ENCODE assay signal across 10 cellular contexts in genomic region chr2:237299897-237300296, GRCh38.
A peak's percentile ranks its signal among the peaks of the same experiment; 100 is the strongest.
DNase-seq lines count a peak whose midpoint lies in the region; ATAC-seq and TF ChIP-seq lines count a peak whose summit lies in the region.
"Had no signal": no experiment of that assay in that cellular context is flagged by ENCODE, and none has a peak within 500 bp of the region (broad histone marks: within the 10 kb centered on the region; RNA-seq: fewer than 3 reads in every experiment).

No MANE protein-coding gene starts in this region.

- H3K9me3 ChIP-seq in uterus: no peaks in the 10 kb centered on the region
- H3K9me3 ChIP-seq in tibial nerve: peaks cover 0 to 7% (median 0%) of the 10 kb centered on the region in 4 donors
- no peaks in the 10 kb centered on the region for H3K9me3 ChIP-seq in ascending aorta
- H3K9me3 ChIP-seq: neutrophil had no signal

- TF ChIP-seq EP300 in tibial nerve (IDR thresholded peaks at IDR 0.05): no peak

- DNase-seq in HFF-Myc (ENCODE audit: extremely low read depth, low read depth) (peak; percentile 96), glomerular visceral epithelial cell (ENCODE audit: extremely low spot score) (peak; percentile 97), uterus (no peak), tibial nerve (ENCODE audit: low spot score in 2 of 2) (no peak), D341Med (ENCODE audit: low spot score) (no peak), ascending aorta (ENCODE audit: low spot score in 2 of 2) (no peak)
- DNase-seq: central memory CD4-positive, alpha-beta T cell; NCI-H1105 treated with DMSO at 0.1 percent for 48 hours had no signal

- H3K36me3 ChIP-seq in uterus (no peaks in the 10 kb centered on the region), tibial nerve (no peaks in the 10 kb centered on the region), ascending aorta (no peaks in the 10 kb centered on the region)
- H3K36me3 ChIP-seq: neutrophil had no signal

- TF ChIP-seq POLR2A in uterus (IDR thresholded peaks at IDR 0.05) (no peak), tibial nerve (IDR thresholded peaks at IDR 0.05) (no peak)

- H3K4me3 ChIP-seq in HFF-Myc (replicated peaks; ENCODE audit: low read depth, low read length) (no peak overlapping the region), uterus (no peak overlapping the region), tibial nerve (no peak overlapping the region), ascending aorta (no peak overlapping the region)

- peak; percentile 79 for ATAC-seq in SK-N-SH treated with all-trans-retinoic acid at 6 μM for 48 hours

- WGBS in tibial nerve, 2 donors: 72 to 94% methylated on average over 3 of the region's 3 CpGs

- peaks cover 13 to 16% of the 10 kb centered on the region in 2 donors for H3K4me1 ChIP-seq in uterus
- H3K4me1 ChIP-seq in tibial nerve: peaks cover 0 to 28% (median 0%) of the 10 kb centered on the region in 4 donors
- peaks cover 0 to 11% of the 10 kb centered on the region in 2 donors for H3K4me1 ChIP-seq in ascending aorta

- peak overlapping the region; percentile 84 for H3K27ac ChIP-seq in uterus
- H3K27ac ChIP-seq in tibial nerve: no peak overlapping the region
- no peak overlapping the region for H3K27ac ChIP-seq in ascending aorta
- H3K27ac ChIP-seq: neutrophil had no signal

- TF ChIP-seq CTCF in HFF-Myc (IDR thresholded peaks at IDR 0.05; ENCODE audit: low read depth, low read length, missing control alignments) (no peak), uterus (IDR thresholded peaks at IDR 0.05) (no peak), tibial nerve (IDR thresholded peaks at IDR 0.05) (no peak), ascending aorta (IDR thresholded peaks at IDR 0.05) (no peak)

- H3K27me3 ChIP-seq in uterus (no peaks in the 10 kb centered on the region), tibial nerve (no peaks in the 10 kb centered on the region), ascending aorta (no peaks in the 10 kb centered on the region)

- intact Hi-C loops in uterus (cut with DNase I; ENCODE audit: low total_unique reads) (no loop called here), ascending aorta (cut with DNase I) (no loop called here)

TF ChIP-seq in SK-N-SH treated with all-trans-retinoic acid at 6 μM for 48 hours, 23 proteins besides CTCF, POLR2A, EP300 and RAD21:
- TF ChIP-seq CSDC2 (CRISPR knock-in tag; IDR thresholded peaks at IDR 0.05) (no peak), ZFP30 (CRISPR knock-in tag; IDR thresholded peaks at IDR 0.05) (no peak), OSR1 (CRISPR knock-in tag; IDR thresholded peaks at IDR 0.05) (no peak), BACH2 (CRISPR knock-in tag; IDR thresholded peaks at IDR 0.05; ENCODE audit: borderline replicate concordance) (no peak), ZNF8 (CRISPR knock-in tag; IDR thresholded peaks at IDR 0.05) (no peak), TOX (CRISPR knock-in tag; IDR thresholded peaks at IDR 0.05; ENCODE audit: borderline replicate concordance) (no peak), TSHZ2 (CRISPR knock-in tag; IDR thresholded peaks at IDR 0.05) (no peak), ESRRG (CRISPR knock-in tag; IDR thresholded peaks at IDR 0.05) (no peak)

Comparison
In these comparisons a context has a peak if more than half of its experiments do, and no peak if none do; other contexts are left out.
1. DNase-seq: peak in HFF-Myc (single experiment) and glomerular visceral epithelial cell (single experiment); none in uterus (0 of 2), tibial nerve (0 of 2), D341Med (single experiment) and ascending aorta (0 of 2).
2. H3K27ac ChIP-seq: peak in uterus (2 of 2); none in tibial nerve (0 of 4) and ascending aorta (0 of 2).